Comparison of ENCODE assay signal across 22 cellular contexts in genomic region chr1:226072347-226072746, GRCh38. TPM values are rescaled to one million over a fixed set of nuclear protein-coding genes. Genes with fewer than 3 reads are reported as not detected.
A peak's percentile ranks its signal among the peaks of the same experiment; 100 is the strongest.
DNase-seq lines count a peak whose midpoint lies in the region; ATAC-seq, FAIRE-seq and TF ChIP-seq lines count a peak whose summit lies in the region.
"Had no signal": no experiment of that assay in that cellular context is flagged by ENCODE, and none has a peak within 500 bp of the region (broad histone marks: within the 10 kb centered on the region; RNA-seq: fewer than 3 reads in every experiment).

No MANE protein-coding gene starts in this region.

- TF ChIP-seq EP300 in A549 (IDR thresholded peaks at IDR 0.05) = no peak

- POLR2A ChIA-PET in A549 (lab: Yijun Ruan, JAX) = interaction anchor here (0.8 to 1.0 kb wide), 2 partner anchors 10 to 11 kb away, joined by 3 read pairs; partner anchors contain the start of gene H3-3A

- H3K4me1 Mint-ChIP-seq in endodermal cell (peaks cover 4% of the 10 kb centered on the region), chondrocyte (ENCODE audit: low read depth) (peaks cover 10% of the 10 kb centered on the region)

- H3K4me3 ChIP-seq in A549 = no peak overlapping the region
- no peak overlapping the region for H3K4me3 ChIP-seq in SK-N-MC
- no peak overlapping the region for H3K4me3 ChIP-seq in endodermal cell (ENCODE audit: low read length)
- H3K4me3 ChIP-seq: SJCRH30 had no signal

- no peak overlapping the region for H3K4me2 ChIP-seq in A549

- H3K36me3 Mint-ChIP-seq in endodermal cell (ENCODE audit: low read depth) = peaks cover 55% of the 10 kb centered on the region
- peaks cover 21% of the 10 kb centered on the region for H3K36me3 Mint-ChIP-seq in chondrocyte (ENCODE audit: low read depth)

- ATAC-seq in A549 (no peak), GM21786 (IDR thresholded peaks at IDR 0.05; ENCODE audit: unreplicated experiment) (no peak)
- ATAC-seq: Panc1 had no signal

- H3K9me3 Mint-ChIP-seq in endodermal cell = no peaks in the 10 kb centered on the region
- no peaks in the 10 kb centered on the region for H3K9me3 Mint-ChIP-seq in chondrocyte (ENCODE audit: low read depth)
- H3K9me3 Mint-ChIP-seq: CD4-positive, CD25-positive, alpha-beta regulatory T cell had no signal

- CTCF ChIA-PET in A549 (lab: Yijun Ruan, JAX) = interaction anchor here (0.7 to 2.1 kb wide), 3 partner anchors 17 to 148 kb away, joined by 3 to 5 read pairs (median 3); no protein-coding TSS in a partner anchor

- no peak for TF ChIP-seq POLR2A in A549 (IDR thresholded peaks at IDR 0.05; ENCODE audit: low read length)

- peaks cover 5% of the 10 kb centered on the region; the same call in 1 of the 3 replicates for H3K4me1 ChIP-seq in A549
- no peaks in the 10 kb centered on the region for H3K4me1 ChIP-seq in endodermal cell (ENCODE audit: control insufficient read depth, insufficient read depth, low read length)
- H3K4me1 ChIP-seq: SJCRH30 had no signal

- FAIRE-seq in A549 (lab: Jason Lieb, UNC) (no peak), D721Med (lab: Jason Lieb, UNC) (peak; percentile 85)
- FAIRE-seq: GM12892 had no signal

- WGBS in A549 (ENCODE audit: missing lambda C conversion rate) = 89% methylated on average over 4 of the region's 4 CpGs
- WGBS in endodermal cell (ENCODE audit: insufficient coverage in 1 of 2, insufficient read length in 1 of 2), 2 experiments = 95 to 96% methylated on average over 4 of the region's 4 CpGs

- DNase-seq in A549 (ENCODE audit: low read depth in 1 of 2, low spot score in 1 of 2) (no peak), D721Med (ENCODE audit: insufficient read length, low spot score) (no peak), SK-N-MC (ENCODE audit: low read depth, low spot score) (no peak), endodermal cell (no peak), chondrocyte (ENCODE audit: low spot score) (no peak), T-helper 1 cell (no peak)
- no peak for DNase-seq in effector CD8-positive, alpha-beta T cell (lab: John Stamatoyannopoulos, UW)
- DNase-seq: CD4-positive, CD25-positive, alpha-beta regulatory T cell; COR-L47; DMS 273 treated with DMSO at 0.1 percent for 48 hours; DND-41; KBM-7; NCI-H1092 treated with DMSO at 0.1 percent for 48 hours; NCI-H2081; NCI-H2171; NCI-H345; NCI-H524; NCI-H82; SJCRH30 had no signal

- H3K36me3 ChIP-seq in SK-N-MC (ENCODE audit: insufficient read depth, low read length) = peaks cover 62% of the 10 kb centered on the region
- H3K36me3 ChIP-seq in endodermal cell (ENCODE audit: control insufficient read depth, insufficient read depth, low read length) = peaks cover 61% of the 10 kb centered on the region

- no peaks in the 10 kb centered on the region for H3K9me3 ChIP-seq in A549
- H3K9me3 ChIP-seq in SK-N-MC (ENCODE audit: low read depth, low read length) = no peaks in the 10 kb centered on the region
- H3K9me3 ChIP-seq in endodermal cell (ENCODE audit: control insufficient read depth, low read length) = no peaks in the 10 kb centered on the region
- H3K9me3 ChIP-seq: SJCRH30 had no signal

- peak overlapping the region; percentile 48 for H3K27ac Mint-ChIP-seq in endodermal cell
- H3K27ac Mint-ChIP-seq in chondrocyte (ENCODE audit: unreplicated experiment) = no peak overlapping the region

- H3K27me3 Mint-ChIP-seq in endodermal cell (ENCODE audit: insufficient read depth) (no peaks in the 10 kb centered on the region), chondrocyte (ENCODE audit: low read depth) (no peaks in the 10 kb centered on the region)
- H3K27me3 Mint-ChIP-seq: CD4-positive, CD25-positive, alpha-beta regulatory T cell had no signal

- no peak overlapping the region for H3K4me3 Mint-ChIP-seq in endodermal cell
- H3K4me3 Mint-ChIP-seq in chondrocyte (ENCODE audit: unreplicated experiment) = no peak overlapping the region
- H3K4me3 Mint-ChIP-seq: CD4-positive, CD25-positive, alpha-beta regulatory T cell had no signal

- no peak for TF ChIP-seq CTCF in A549 (IDR thresholded peaks at IDR 0.05)
- no peak for TF ChIP-seq CTCF in D721Med (IDR thresholded peaks at IDR 0.05; ENCODE audit: insufficient read depth, missing control alignments)
- no peak for TF ChIP-seq CTCF in endodermal cell (conservative IDR thresholded peaks at IDR 0.05)
- TF ChIP-seq CTCF in chondrocyte (IDR thresholded peaks at IDR 0.05) = no peak

- H3K27me3 ChIP-seq in endodermal cell (ENCODE audit: control insufficient read depth, insufficient read depth, low read length, poor library complexity, severe bottlenecking) = no peaks in the 10 kb centered on the region
- H3K27me3 ChIP-seq: SJCRH30 had no signal

- TF ChIP-seq RAD21 in A549 (conservative IDR thresholded peaks at IDR 0.05 in 1 of 2, IDR thresholded peaks at IDR 0.05 in 1 of 2) = no peak

- H3K27ac ChIP-seq in A549 = no peak overlapping the region
- H3K27ac ChIP-seq in SK-N-MC = peak overlapping the region; percentile 37; the same call in 1 of the 2 replicates
- H3K27ac ChIP-seq in endodermal cell (ENCODE audit: low read depth, low read length) = no peak overlapping the region
- H3K27ac ChIP-seq: SJCRH30 had no signal

- H3K9ac ChIP-seq in SK-N-MC (ENCODE audit: insufficient read length) (no peak overlapping the region), endodermal cell (ENCODE audit: extremely low read depth, low read length, poor library complexity, severe bottlenecking) (no peak overlapping the region)

TF ChIP-seq in A549, 52 proteins besides CTCF, POLR2A, EP300 and RAD21:
- TF ChIP-seq HOXA7 (CRISPR knock-in tag; IDR thresholded peaks at IDR 0.05) (peak; percentile 69; the same call in 1 of the 2 replicates), FOSB (CRISPR knock-in tag; IDR thresholded peaks at IDR 0.05) (0 out of 2 replicates have a peak, but pooled peaks have one; percentile 11), POLR2AphosphoS2 (conservative IDR thresholded peaks at IDR 0.05; ENCODE audit: low read length) (peak; percentile 85; the same call in 1 of the 2 replicates), PBX3 (IDR thresholded peaks at IDR 0.05) (no peak)

RNA-seq across cellular contexts. Expression of gene H3-3A, which starts 9.8 kb away (rescaled TPM):
- polyA plus RNA-seq in A549 (2011; rRNA removed) = 366 and 457 TPM in 2 replicates
- polyA plus RNA-seq in A549 (2012; cell fraction: cytosol; rRNA removed) = 369 and 462 TPM in 2 replicates
- 137 and 170 TPM in 2 replicates for polyA plus RNA-seq in A549 (2012; cell fraction: nucleus; rRNA removed)
- polyA plus RNA-seq in A549 (2017; fragmentation: RNase III; extraction: RNeasy Plus Mini Kit Qiagen cat#74134 plus additional on column Dnase treatment) = 451 to 534 TPM (median 530 TPM) in 3 replicates
- polyA minus RNA-seq in A549 (2011; rRNA and poly(A)+ RNA removed) = 54.3 and 60.0 TPM in 2 replicates
- total RNA-seq in endodermal cell = 100 to 1,000 TPM; 733 to 829 TPM
- polyA plus RNA-seq in endodermal cell (2013, experiment 1 of 2) = 1,298 TPM
- 1,242 TPM for polyA plus RNA-seq in endodermal cell (2013, experiment 2 of 2)
- total RNA-seq in chondrocyte = 307 to 328 TPM (median 315 TPM) in 3 replicates
